In genomic region chr3:181292984-181293383, GRCh38 we compare ENCODE assay signal across 11 cellular contexts.
DNase-seq lines count a peak whose midpoint lies in the region; ATAC-seq and TF ChIP-seq lines count a peak whose summit lies in the region.
"Had no signal": no experiment of that assay in that cellular context is flagged by ENCODE, and none has a peak within 500 bp of the region (broad histone marks: within the 10 kb centered on the region; RNA-seq: fewer than 3 reads in every experiment).

No MANE protein-coding gene starts in this region.

- no peak overlapping the region for H4K8ac ChIP-seq in neuronal stem cell (ENCODE audit: low read depth, low read length)

- intact Hi-C loops in esophagus muscularis mucosa (cut with DNase I) = no loop called here
- intact Hi-C loops in transverse colon (cut with DNase I; ENCODE audit: low total_unique reads) = no loop called here

- H2BK120ac ChIP-seq in neuronal stem cell (ENCODE audit: low read depth, low read length) = no peak overlapping the region

- no peak overlapping the region for H3K18ac ChIP-seq in neuronal stem cell (ENCODE audit: low read length)

- H3K23ac ChIP-seq in neuronal stem cell (ENCODE audit: low read depth, low read length, poor library complexity) = no peak overlapping the region

- no CpG with 5 or more reads among the region's 1 CpG for WGBS in neuronal stem cell (ENCODE audit: extremely low coverage in 2 of 2, insufficient read length in 2 of 2, insufficient replicate concordance in 1 of 2), 2 donors
- 30% methylated on average over 1 of the region's 1 CpG for WGBS in esophagus muscularis mucosa
- 20 to 36% methylated on average over 1 of the region's 1 CpG for WGBS in transverse colon (ENCODE audit: low coverage in 1 of 2), 2 donors

- TF ChIP-seq EP300 in esophagus muscularis mucosa (IDR thresholded peaks at IDR 0.05) (no peak), transverse colon (IDR thresholded peaks at IDR 0.05; ENCODE audit: low read depth) (no peak)

- H2BK5ac ChIP-seq in neuronal stem cell (ENCODE audit: low read length) = no peak overlapping the region

- no peak overlapping the region for H2AFZ ChIP-seq in neuronal stem cell (ENCODE audit: low read length)
- H2AFZ ChIP-seq: parathyroid adenoma had no signal

- H3K4me1 ChIP-seq in neuronal stem cell (ENCODE audit: control insufficient read depth in 2 of 2, insufficient read depth in 1 of 2, low read depth in 1 of 2, low read length in 2 of 2) (peaks cover 0 to 2% of the 10 kb centered on the region in 2 donors), esophagus muscularis mucosa (no peaks in the 10 kb centered on the region), transverse colon (no peaks in the 10 kb centered on the region)
- H3K4me1 ChIP-seq: parathyroid adenoma had no signal

- H2BK12ac ChIP-seq in neuronal stem cell (ENCODE audit: low read length) = no peak overlapping the region

- DNase-seq in choroid plexus epithelial cell (ENCODE audit: low read depth) (peak; percentile 57), neuronal stem cell (ENCODE audit: low spot score) (no peak), NOMO-1 treated with dmso at 0.1 percent for 144 hours (lab: John Stamatoyannopoulos, UW; ENCODE audit: unreplicated experiment) (no peak), esophagus muscularis mucosa (ENCODE audit: extremely low spot score) (no peak), transverse colon (no peak)
- DNase-seq: CD8-positive, alpha-beta memory T cell; MM.1S had no signal

- H3K14ac ChIP-seq in neuronal stem cell (ENCODE audit: low read length) = no peak overlapping the region

- in situ Hi-C loops in transverse colon (cut with MboI; ENCODE audit: low pct_ligation_motif_present in 1 of 4, low pct_unique_long_range_greater_than_20kb in 1 of 4, low sequenced_read_pairs in 3 of 4) = no loop called here

- H3K36me3 ChIP-seq in neuronal stem cell (replicated peaks in 1 of 2; ENCODE audit: control insufficient read depth in 2 of 2, insufficient read depth in 2 of 2, low read length in 2 of 2) = peaks cover 0 to 1% of the 10 kb centered on the region in 2 donors
- no peaks in the 10 kb centered on the region for H3K36me3 ChIP-seq in esophagus muscularis mucosa
- H3K36me3 ChIP-seq in transverse colon = no peaks in the 10 kb centered on the region

- no peak overlapping the region for H3K4ac ChIP-seq in neuronal stem cell (ENCODE audit: low read length)

- H3K27me3 ChIP-seq in neuronal stem cell (ENCODE audit: control insufficient read depth in 3 of 3, insufficient read depth in 3 of 3, low read depth in 1 of 3, low read length in 3 of 3) = no peaks in the 10 kb centered on the region
- H3K27me3 ChIP-seq in esophagus muscularis mucosa = no peaks in the 10 kb centered on the region
- no peaks in the 10 kb centered on the region for H3K27me3 ChIP-seq in transverse colon

- no peak overlapping the region for H3K9ac ChIP-seq in neuronal stem cell (ENCODE audit: low read depth, low read length, poor library complexity)
- H3K9ac ChIP-seq: parathyroid adenoma had no signal

- H2AK5ac ChIP-seq in neuronal stem cell (ENCODE audit: low read depth, low read length) = no peak overlapping the region

- no peak overlapping the region for H2BK15ac ChIP-seq in neuronal stem cell (ENCODE audit: low read length)

- no peak overlapping the region for H3K4me2 ChIP-seq in neuronal stem cell (ENCODE audit: insufficient read depth, low read length, poor library complexity, severe bottlenecking)

- H3K4me3 ChIP-seq in choroid plexus epithelial cell (ENCODE audit: low read depth, low read length) (no peak overlapping the region), neuronal stem cell (ENCODE audit: low read length in 2 of 2) (no peak overlapping the region), esophagus muscularis mucosa (no peak overlapping the region), transverse colon (no peak overlapping the region)

- H4K91ac ChIP-seq in neuronal stem cell (ENCODE audit: low read depth, low read length, poor library complexity) = no peak overlapping the region

- no peak overlapping the region for H3K27ac ChIP-seq in neuronal stem cell (replicated peaks; ENCODE audit: low read length)
- no peak overlapping the region for H3K27ac ChIP-seq in esophagus muscularis mucosa (replicated peaks in 1 of 4)
- no peak overlapping the region for H3K27ac ChIP-seq in transverse colon
- H3K27ac ChIP-seq: parathyroid adenoma had no signal

- TF ChIP-seq CTCF in choroid plexus epithelial cell (conservative IDR thresholded peaks at IDR 0.05; ENCODE audit: low read depth, low read length) = no peak
- no peak for TF ChIP-seq CTCF in esophagus muscularis mucosa (IDR thresholded peaks at IDR 0.05)
- no peak for TF ChIP-seq CTCF in transverse colon (IDR thresholded peaks at IDR 0.05)

- no peaks in the 10 kb centered on the region for H3K79me1 ChIP-seq in neuronal stem cell (ENCODE audit: low read depth, low read length)

- ATAC-seq in GM18505 (IDR thresholded peaks at IDR 0.05; ENCODE audit: unreplicated experiment) (peak; percentile 91), GM21619 (IDR thresholded peaks at IDR 0.05; ENCODE audit: unreplicated experiment) (peak; percentile 89), HG03378 (IDR thresholded peaks at IDR 0.05; ENCODE audit: unreplicated experiment) (peak; percentile 96)

- H3K9me3 ChIP-seq in neuronal stem cell (replicated peaks in 1 of 2; ENCODE audit: control insufficient read depth in 2 of 2, insufficient read depth in 1 of 2, low read depth in 1 of 2, low read length in 2 of 2) (no peaks in the 10 kb centered on the region), esophagus muscularis mucosa (no peaks in the 10 kb centered on the region), transverse colon (no peaks in the 10 kb centered on the region)

- no peak for TF ChIP-seq POLR2A in GM18505 (IDR thresholded peaks at IDR 0.05; ENCODE audit: borderline replicate concordance, extremely low read depth, insufficient read depth, insufficient read length)
- TF ChIP-seq POLR2A in esophagus muscularis mucosa (IDR thresholded peaks at IDR 0.05; ENCODE audit: low read depth) = no peak
- no peak for TF ChIP-seq POLR2A in transverse colon (IDR thresholded peaks at IDR 0.05)
